ENCODE assay signal across 1 cellular context in the genomic region with DNA sequence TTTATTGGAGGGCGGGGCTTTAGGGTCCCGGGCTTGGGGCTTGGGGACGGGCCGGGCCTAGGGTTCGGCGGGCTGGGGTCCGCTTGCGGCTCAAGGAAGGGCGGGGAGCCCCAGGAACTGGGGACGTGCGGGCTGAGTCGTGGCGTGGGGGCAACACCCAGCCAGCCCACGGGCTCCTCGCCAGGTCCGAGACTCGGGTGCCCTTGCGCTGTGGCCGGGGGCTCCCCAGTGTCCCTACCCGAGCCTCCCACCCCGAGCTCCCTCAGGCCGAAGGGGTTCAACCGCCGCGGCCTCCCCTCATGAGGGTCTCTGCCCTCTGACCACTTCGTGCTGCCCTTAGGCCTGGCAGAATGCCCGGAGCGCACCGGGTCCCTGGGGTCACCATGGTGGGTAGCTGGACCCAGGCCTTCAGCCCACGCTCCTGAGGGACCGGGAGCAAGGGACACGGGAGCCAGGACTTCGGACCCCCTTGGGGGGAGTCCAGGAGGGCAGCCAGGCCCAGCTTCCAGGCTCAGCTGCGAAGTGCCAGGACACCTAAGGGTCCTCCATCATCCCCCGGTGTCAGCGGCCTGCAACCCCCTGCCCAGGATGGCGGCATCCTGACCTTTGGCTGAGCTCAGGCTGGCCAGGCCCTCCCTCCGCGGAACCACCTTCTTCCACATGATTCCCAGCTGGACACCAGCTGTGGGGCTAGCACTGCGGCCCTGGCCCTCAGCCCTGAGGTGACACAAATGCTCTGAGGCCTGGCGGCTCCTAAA.
A peak's percentile ranks its signal among the peaks of the same experiment; 100 is the strongest.
TF ChIP-seq lines count a peak whose summit lies in the region.

No MANE protein-coding gene starts in this region.

TF ChIP-seq in HepG2, 621 proteins besides CTCF, POLR2A, EP300 and RAD21 (continued from another document and continues in another):
- TF ChIP-seq, protein P1, sequence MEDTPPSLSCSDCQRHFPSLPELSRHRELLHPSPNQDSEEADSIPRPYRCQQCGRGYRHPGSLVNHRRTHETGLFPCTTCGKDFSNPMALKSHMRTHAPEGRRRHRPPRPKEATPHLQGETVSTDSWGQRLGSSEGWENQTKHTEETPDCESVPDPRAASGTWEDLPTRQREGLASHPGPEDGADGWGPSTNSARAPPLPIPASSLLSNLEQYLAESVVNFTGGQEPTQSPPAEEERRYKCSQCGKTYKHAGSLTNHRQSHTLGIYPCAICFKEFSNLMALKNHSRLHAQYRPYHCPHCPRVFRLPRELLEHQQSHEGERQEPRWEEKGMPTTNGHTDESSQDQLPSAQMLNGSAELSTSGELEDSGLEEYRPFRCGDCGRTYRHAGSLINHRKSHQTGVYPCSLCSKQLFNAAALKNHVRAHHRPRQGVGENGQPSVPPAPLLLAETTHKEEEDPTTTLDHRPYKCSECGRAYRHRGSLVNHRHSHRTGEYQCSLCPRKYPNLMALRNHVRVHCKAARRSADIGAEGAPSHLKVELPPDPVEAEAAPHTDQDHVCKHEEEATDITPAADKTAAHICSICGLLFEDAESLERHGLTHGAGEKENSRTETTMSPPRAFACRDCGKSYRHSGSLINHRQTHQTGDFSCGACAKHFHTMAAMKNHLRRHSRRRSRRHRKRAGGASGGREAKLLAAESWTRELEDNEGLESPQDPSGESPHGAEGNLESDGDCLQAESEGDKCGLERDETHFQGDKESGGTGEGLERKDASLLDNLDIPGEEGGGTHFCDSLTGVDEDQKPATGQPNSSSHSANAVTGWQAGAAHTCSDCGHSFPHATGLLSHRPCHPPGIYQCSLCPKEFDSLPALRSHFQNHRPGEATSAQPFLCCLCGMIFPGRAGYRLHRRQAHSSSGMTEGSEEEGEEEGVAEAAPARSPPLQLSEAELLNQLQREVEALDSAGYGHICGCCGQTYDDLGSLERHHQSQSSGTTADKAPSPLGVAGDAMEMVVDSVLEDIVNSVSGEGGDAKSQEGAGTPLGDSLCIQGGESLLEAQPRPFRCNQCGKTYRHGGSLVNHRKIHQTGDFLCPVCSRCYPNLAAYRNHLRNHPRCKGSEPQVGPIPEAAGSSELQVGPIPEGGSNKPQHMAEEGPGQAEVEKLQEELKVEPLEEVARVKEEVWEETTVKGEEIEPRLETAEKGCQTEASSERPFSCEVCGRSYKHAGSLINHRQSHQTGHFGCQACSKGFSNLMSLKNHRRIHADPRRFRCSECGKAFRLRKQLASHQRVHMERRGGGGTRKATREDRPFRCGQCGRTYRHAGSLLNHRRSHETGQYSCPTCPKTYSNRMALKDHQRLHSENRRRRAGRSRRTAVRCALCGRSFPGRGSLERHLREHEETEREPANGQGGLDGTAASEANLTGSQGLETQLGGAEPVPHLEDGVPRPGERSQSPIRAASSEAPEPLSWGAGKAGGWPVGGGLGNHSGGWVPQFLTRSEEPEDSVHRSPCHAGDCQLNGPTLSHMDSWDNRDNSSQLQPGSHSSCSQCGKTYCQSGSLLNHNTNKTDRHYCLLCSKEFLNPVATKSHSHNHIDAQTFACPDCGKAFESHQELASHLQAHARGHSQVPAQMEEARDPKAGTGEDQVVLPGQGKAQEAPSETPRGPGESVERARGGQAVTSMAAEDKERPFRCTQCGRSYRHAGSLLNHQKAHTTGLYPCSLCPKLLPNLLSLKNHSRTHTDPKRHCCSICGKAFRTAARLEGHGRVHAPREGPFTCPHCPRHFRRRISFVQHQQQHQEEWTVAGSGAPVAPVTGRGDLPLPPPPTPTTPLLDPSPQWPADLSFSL (CRISPR knock-in tag; IDR thresholded peaks at IDR 0.05): no peak
- TF ChIP-seq ZNF180 (CRISPR knock-in tag; IDR thresholded peaks at IDR 0.05; ENCODE audit: borderline replicate concordance, low read depth) (no peak), FOXK2 (IDR thresholded peaks at IDR 0.05) (no peak), ZNF652 (CRISPR knock-in tag; IDR thresholded peaks at IDR 0.05; ENCODE audit: borderline replicate concordance, low read depth) (no peak), ZSCAN12 (CRISPR knock-in tag; IDR thresholded peaks at IDR 0.05) (no peak), PTBP1 (IDR thresholded peaks at IDR 0.05; ENCODE audit: low read depth, low read length, poor library complexity, severe bottlenecking) (no peak), HNRNPUL1 (IDR thresholded peaks at IDR 0.05; ENCODE audit: low read depth, low read length) (no peak), ZNF367 (CRISPR knock-in tag; IDR thresholded peaks at IDR 0.05; ENCODE audit: borderline replicate concordance) (no peak), ZNF777 (CRISPR knock-in tag; IDR thresholded peaks at IDR 0.05) (no peak), FOXA3 (CRISPR knock-in tag; IDR thresholded peaks at IDR 0.05) (no peak), RAD51 (IDR thresholded peaks at IDR 0.05; ENCODE audit: borderline replicate concordance) (no peak), ZNF292 (CRISPR knock-in tag; IDR thresholded peaks at IDR 0.05; ENCODE audit: borderline replicate concordance, low read depth) (no peak), ZNF326 (CRISPR knock-in tag; IDR thresholded peaks at IDR 0.05; ENCODE audit: borderline replicate concordance) (no peak), ZBTB38 (CRISPR knock-in tag; IDR thresholded peaks at IDR 0.05) (no peak; the same call in 1 of the 2 replicates), GPN1 (CRISPR knock-in tag; IDR thresholded peaks at IDR 0.05; ENCODE audit: borderline replicate concordance) (no peak), ZFX (CRISPR knock-in tag; IDR thresholded peaks at IDR 0.05; ENCODE audit: low read depth) (peak; percentile 91), ZSCAN25 (CRISPR knock-in tag; IDR thresholded peaks at IDR 0.05) (no peak), ZNF282 (IDR thresholded peaks at IDR 0.05; ENCODE audit: partially characterized antibody) (no peak), THYN1 (CRISPR knock-in tag; IDR thresholded peaks at IDR 0.05; ENCODE audit: borderline replicate concordance, low read depth) (no peak), EHMT2 (IDR thresholded peaks at IDR 0.05; ENCODE audit: borderline replicate concordance, low read depth, low read length) (no peak), ISL2 (CRISPR knock-in tag; IDR thresholded peaks at IDR 0.05) (no peak), KDM6A (CRISPR knock-in tag; IDR thresholded peaks at IDR 0.05; ENCODE audit: low read depth) (no peak), HOXA5 (CRISPR knock-in tag; IDR thresholded peaks at IDR 0.05) (no peak), MYC (CRISPR knock-in tag; IDR thresholded peaks at IDR 0.05; ENCODE audit: borderline replicate concordance) (peak; percentile 56; the same call in 1 of the 2 replicates), ZBTB3 (CRISPR knock-in tag; IDR thresholded peaks at IDR 0.05; ENCODE audit: borderline replicate concordance, low read depth) (no peak)
- TF ChIP-seq, protein P2, sequence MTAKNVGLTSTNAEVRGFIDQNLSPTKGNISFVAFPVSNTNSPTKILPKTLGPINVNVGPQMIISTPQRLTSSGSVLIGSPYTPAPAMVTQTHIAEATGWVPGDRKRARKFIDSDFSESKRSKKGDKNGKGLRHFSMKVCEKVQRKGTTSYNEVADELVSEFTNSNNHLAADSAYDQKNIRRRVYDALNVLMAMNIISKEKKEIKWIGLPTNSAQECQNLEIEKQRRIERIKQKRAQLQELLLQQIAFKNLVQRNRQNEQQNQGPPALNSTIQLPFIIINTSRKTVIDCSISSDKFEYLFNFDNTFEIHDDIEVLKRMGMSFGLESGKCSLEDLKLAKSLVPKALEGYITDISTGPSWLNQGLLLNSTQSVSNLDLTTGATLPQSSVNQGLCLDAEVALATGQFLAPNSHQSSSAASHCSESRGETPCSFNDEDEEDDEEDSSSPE (CRISPR knock-in tag; IDR thresholded peaks at IDR 0.05): peak; percentile 22; the same call in 1 of the 2 replicates
- TF ChIP-seq, protein P3, sequence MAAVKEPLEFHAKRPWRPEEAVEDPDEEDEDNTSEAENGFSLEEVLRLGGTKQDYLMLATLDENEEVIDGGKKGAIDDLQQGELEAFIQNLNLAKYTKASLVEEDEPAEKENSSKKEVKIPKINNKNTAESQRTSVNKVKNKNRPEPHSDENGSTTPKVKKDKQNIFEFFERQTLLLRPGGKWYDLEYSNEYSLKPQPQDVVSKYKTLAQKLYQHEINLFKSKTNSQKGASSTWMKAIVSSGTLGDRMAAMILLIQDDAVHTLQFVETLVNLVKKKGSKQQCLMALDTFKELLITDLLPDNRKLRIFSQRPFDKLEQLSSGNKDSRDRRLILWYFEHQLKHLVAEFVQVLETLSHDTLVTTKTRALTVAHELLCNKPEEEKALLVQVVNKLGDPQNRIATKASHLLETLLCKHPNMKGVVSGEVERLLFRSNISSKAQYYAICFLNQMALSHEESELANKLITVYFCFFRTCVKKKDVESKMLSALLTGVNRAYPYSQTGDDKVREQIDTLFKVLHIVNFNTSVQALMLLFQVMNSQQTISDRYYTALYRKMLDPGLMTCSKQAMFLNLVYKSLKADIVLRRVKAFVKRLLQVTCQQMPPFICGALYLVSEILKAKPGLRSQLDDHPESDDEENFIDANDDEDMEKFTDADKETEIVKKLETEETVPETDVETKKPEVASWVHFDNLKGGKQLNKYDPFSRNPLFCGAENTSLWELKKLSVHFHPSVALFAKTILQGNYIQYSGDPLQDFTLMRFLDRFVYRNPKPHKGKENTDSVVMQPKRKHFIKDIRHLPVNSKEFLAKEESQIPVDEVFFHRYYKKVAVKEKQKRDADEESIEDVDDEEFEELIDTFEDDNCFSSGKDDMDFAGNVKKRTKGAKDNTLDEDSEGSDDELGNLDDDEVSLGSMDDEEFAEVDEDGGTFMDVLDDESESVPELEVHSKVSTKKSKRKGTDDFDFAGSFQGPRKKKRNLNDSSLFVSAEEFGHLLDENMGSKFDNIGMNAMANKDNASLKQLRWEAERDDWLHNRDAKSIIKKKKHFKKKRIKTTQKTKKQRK (IDR thresholded peaks at IDR 0.05; ENCODE audit: low read length): no peak
- TF ChIP-seq, protein P4, sequence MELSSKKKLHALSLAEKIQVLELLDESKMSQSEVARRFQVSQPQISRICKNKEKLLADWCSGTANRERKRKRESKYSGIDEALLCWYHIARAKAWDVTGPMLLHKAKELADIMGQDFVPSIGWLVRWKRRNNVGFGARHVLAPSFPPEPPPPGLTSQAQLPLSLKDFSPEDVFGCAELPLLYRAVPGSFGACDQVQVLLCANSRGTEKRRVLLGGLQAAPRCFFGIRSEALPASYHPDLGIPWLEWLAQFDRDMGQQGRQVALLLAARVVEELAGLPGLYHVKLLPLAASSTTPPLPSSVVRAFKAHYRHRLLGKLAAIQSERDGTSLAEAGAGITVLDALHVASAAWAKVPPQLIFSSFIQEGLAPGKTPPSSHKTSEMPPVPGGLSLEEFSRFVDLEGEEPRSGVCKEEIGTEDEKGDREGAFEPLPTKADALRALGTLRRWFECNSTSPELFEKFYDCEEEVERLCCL (CRISPR knock-in tag; IDR thresholded peaks at IDR 0.05; ENCODE audit: borderline replicate concordance): no peak
- TF ChIP-seq, protein P5, sequence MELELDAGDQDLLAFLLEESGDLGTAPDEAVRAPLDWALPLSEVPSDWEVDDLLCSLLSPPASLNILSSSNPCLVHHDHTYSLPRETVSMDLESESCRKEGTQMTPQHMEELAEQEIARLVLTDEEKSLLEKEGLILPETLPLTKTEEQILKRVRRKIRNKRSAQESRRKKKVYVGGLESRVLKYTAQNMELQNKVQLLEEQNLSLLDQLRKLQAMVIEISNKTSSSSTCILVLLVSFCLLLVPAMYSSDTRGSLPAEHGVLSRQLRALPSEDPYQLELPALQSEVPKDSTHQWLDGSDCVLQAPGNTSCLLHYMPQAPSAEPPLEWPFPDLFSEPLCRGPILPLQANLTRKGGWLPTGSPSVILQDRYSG (CRISPR knock-in tag; IDR thresholded peaks at IDR 0.05): no peak
- TF ChIP-seq, protein P6, sequence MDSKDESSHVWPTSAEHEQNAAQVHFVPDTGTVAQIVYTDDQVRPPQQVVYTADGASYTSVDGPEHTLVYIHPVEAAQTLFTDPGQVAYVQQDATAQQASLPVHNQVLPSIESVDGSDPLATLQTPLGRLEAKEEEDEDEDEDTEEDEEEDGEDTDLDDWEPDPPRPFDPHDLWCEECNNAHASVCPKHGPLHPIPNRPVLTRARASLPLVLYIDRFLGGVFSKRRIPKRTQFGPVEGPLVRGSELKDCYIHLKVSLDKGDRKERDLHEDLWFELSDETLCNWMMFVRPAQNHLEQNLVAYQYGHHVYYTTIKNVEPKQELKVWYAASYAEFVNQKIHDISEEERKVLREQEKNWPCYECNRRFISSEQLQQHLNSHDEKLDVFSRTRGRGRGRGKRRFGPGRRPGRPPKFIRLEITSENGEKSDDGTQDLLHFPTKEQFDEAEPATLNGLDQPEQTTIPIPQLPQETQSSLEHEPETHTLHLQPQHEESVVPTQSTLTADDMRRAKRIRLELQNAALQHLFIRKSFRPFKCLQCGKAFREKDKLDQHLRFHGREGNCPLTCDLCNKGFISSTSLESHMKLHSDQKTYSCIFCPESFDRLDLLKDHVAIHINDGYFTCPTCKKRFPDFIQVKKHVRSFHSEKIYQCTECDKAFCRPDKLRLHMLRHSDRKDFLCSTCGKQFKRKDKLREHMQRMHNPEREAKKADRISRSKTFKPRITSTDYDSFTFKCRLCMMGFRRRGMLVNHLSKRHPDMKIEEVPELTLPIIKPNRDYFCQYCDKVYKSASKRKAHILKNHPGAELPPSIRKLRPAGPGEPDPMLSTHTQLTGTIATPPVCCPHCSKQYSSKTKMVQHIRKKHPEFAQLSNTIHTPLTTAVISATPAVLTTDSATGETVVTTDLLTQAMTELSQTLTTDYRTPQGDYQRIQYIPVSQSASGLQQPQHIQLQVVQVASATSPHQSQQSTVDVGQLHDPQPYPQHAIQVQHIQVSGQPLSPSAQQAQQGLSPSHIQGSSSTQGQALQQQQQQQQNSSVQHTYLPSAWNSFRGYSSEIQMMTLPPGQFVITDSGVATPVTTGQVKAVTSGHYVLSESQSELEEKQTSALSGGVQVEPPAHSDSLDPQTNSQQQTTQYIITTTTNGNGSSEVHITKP (CRISPR knock-in tag; IDR thresholded peaks at IDR 0.05; ENCODE audit: low read depth): no peak
- TF ChIP-seq, protein P7, sequence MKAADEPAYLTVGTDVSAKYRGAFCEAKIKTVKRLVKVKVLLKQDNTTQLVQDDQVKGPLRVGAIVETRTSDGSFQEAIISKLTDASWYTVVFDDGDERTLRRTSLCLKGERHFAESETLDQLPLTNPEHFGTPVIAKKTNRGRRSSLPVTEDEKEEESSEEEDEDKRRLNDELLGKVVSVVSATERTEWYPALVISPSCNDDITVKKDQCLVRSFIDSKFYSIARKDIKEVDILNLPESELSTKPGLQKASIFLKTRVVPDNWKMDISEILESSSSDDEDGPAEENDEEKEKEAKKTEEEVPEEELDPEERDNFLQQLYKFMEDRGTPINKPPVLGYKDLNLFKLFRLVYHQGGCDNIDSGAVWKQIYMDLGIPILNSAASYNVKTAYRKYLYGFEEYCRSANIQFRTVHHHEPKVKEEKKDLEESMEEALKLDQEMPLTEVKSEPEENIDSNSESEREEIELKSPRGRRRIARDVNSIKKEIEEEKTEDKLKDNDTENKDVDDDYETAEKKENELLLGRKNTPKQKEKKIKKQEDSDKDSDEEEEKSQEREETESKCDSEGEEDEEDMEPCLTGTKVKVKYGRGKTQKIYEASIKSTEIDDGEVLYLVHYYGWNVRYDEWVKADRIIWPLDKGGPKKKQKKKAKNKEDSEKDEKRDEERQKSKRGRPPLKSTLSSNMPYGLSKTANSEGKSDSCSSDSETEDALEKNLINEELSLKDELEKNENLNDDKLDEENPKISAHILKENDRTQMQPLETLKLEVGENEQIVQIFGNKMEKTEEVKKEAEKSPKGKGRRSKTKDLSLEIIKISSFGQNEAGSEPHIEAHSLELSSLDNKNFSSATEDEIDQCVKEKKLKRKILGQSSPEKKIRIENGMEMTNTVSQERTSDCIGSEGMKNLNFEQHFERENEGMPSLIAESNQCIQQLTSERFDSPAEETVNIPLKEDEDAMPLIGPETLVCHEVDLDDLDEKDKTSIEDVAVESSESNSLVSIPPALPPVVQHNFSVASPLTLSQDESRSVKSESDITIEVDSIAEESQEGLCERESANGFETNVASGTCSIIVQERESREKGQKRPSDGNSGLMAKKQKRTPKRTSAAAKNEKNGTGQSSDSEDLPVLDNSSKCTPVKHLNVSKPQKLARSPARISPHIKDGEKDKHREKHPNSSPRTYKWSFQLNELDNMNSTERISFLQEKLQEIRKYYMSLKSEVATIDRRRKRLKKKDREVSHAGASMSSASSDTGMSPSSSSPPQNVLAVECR (CRISPR knock-in tag; IDR thresholded peaks at IDR 0.05; ENCODE audit: borderline replicate concordance): peak; percentile 46
